In the genomic region with DNA sequence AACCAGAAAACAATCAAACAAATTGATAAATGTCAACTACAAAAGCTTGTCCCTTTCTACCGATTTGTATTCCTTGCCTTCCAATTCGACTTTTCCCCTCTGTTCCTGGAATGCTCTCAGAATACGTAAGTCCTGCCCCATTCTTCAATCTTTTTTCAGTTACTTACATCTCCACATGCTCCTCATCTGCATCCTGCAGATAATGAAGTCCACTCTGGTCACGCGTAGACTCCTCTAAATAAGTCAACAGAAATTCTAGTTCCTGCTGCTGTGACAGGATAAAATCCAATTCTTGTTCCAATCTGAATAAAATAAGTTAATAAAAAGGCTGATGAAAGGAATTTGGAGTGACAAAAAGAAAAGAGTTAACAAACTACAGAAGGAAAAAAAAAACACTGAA, we compare ENCODE assay signal across 1 cellular context.
TF ChIP-seq lines count a peak whose summit lies in the region.

No MANE protein-coding gene starts in this region.

TF ChIP-seq in K562, 482 proteins besides CTCF, POLR2A, EP300 and RAD21 (continued from another document and continues in another):
- TF ChIP-seq, protein P1, sequence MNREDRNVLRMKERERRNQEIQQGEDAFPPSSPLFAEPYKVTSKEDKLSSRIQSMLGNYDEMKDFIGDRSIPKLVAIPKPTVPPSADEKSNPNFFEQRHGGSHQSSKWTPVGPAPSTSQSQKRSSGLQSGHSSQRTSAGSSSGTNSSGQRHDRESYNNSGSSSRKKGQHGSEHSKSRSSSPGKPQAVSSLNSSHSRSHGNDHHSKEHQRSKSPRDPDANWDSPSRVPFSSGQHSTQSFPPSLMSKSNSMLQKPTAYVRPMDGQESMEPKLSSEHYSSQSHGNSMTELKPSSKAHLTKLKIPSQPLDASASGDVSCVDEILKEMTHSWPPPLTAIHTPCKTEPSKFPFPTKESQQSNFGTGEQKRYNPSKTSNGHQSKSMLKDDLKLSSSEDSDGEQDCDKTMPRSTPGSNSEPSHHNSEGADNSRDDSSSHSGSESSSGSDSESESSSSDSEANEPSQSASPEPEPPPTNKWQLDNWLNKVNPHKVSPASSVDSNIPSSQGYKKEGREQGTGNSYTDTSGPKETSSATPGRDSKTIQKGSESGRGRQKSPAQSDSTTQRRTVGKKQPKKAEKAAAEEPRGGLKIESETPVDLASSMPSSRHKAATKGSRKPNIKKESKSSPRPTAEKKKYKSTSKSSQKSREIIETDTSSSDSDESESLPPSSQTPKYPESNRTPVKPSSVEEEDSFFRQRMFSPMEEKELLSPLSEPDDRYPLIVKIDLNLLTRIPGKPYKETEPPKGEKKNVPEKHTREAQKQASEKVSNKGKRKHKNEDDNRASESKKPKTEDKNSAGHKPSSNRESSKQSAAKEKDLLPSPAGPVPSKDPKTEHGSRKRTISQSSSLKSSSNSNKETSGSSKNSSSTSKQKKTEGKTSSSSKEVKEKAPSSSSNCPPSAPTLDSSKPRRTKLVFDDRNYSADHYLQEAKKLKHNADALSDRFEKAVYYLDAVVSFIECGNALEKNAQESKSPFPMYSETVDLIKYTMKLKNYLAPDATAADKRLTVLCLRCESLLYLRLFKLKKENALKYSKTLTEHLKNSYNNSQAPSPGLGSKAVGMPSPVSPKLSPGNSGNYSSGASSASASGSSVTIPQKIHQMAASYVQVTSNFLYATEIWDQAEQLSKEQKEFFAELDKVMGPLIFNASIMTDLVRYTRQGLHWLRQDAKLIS (CRISPR knock-in tag; IDR thresholded peaks at IDR 0.05) = no peak
- TF ChIP-seq HOXB6 (CRISPR knock-in tag; IDR thresholded peaks at IDR 0.05; ENCODE audit: borderline replicate concordance) (no peak), DDX20 (tag; IDR thresholded peaks at IDR 0.05; ENCODE audit: low read depth) (no peak), ARNT (IDR thresholded peaks at IDR 0.05) (peak in 1 of 2 experiments; percentile 33; a peak in 1 of 4 replicates), CXXC5 (CRISPR knock-in tag; IDR thresholded peaks at IDR 0.05) (no peak), ETV6 (IDR thresholded peaks at IDR 0.05; ENCODE audit: borderline replicate concordance in 1 of 2, low read depth in 2 of 2, low read length in 1 of 2) (no peak), ETV6 (CRISPR knock-in tag; IDR thresholded peaks at IDR 0.05; ENCODE audit: borderline replicate concordance) (no peak), ZNF586 (CRISPR knock-in tag; conservative IDR thresholded peaks at IDR 0.05) (no peak), MYC (IDR thresholded peaks at IDR 0.05; ENCODE audit: low read depth, low read length) (peak; percentile 65; the same call in 1 of the 2 replicates), MYC (CRISPR knock-in tag; IDR thresholded peaks at IDR 0.05; ENCODE audit: borderline replicate concordance, low read depth) (no peak), ZNF766 (CRISPR knock-in tag; conservative IDR thresholded peaks at IDR 0.05) (no peak), SIN3B (IDR thresholded peaks at IDR 0.05; ENCODE audit: low read depth) (no peak), TCFL5 (CRISPR knock-in tag; conservative IDR thresholded peaks at IDR 0.05) (no peak), ZNF668 (CRISPR knock-in tag; IDR thresholded peaks at IDR 0.05) (no peak), RBFOX2 (IDR thresholded peaks at IDR 0.05; ENCODE audit: low read depth, low read length) (no peak), ZNF57 (CRISPR knock-in tag; IDR thresholded peaks at IDR 0.05) (no peak), ZNF583 (CRISPR knock-in tag; IDR thresholded peaks at IDR 0.05) (no peak), ZNF263 (CRISPR knock-in tag; IDR thresholded peaks at IDR 0.05; ENCODE audit: borderline replicate concordance) (no peak), ZNF444 (CRISPR knock-in tag; IDR thresholded peaks at IDR 0.05) (no peak), TSC22D4 (tag; IDR thresholded peaks at IDR 0.05) (no peak), STAT5A (IDR thresholded peaks at IDR 0.05; ENCODE audit: borderline replicate concordance, low read length) (peak; percentile 38; the same call in 1 of the 2 replicates), NFIC (IDR thresholded peaks at IDR 0.05) (peak; percentile 17; the same call in 1 of the 2 replicates), GATAD2B (IDR thresholded peaks at IDR 0.05; ENCODE audit: borderline replicate concordance) (no peak), JUNB (CRISPR knock-in tag; conservative IDR thresholded peaks at IDR 0.05) (no peak), CCNT2 (IDR thresholded peaks at IDR 0.05; ENCODE audit: borderline replicate concordance, extremely low read depth, insufficient read length, low read depth, low read length) (no peak), CAMTA2 (CRISPR knock-in tag; conservative IDR thresholded peaks at IDR 0.05) (no peak), XRCC4 (IDR thresholded peaks at IDR 0.05; ENCODE audit: extremely low read depth, insufficient read depth, insufficient read length) (no peak), PCBP1 (IDR thresholded peaks at IDR 0.05; ENCODE audit: low read depth, low read length, poor library complexity, severe bottlenecking) (no peak), KLF16 (IDR thresholded peaks at IDR 0.05) (peak; percentile 44; the same call in 1 of the 2 replicates), KAT7 (CRISPR knock-in tag; IDR thresholded peaks at IDR 0.05; ENCODE audit: borderline replicate concordance) (no peak), ZNF253 (CRISPR knock-in tag; conservative IDR thresholded peaks at IDR 0.05) (no peak), PRPF4 (IDR thresholded peaks at IDR 0.05; ENCODE audit: insufficient read depth, low read depth, low read length, poor library complexity, severe bottlenecking) (no peak), KDM1A (IDR thresholded peaks at IDR 0.05) (peak; percentile 62 to 71), CBX3 (IDR thresholded peaks at IDR 0.05; ENCODE audit: borderline replicate concordance in 1 of 2, low read length in 2 of 2) (peak in 1 of 2 experiments; percentile 46; a peak in 1 of 3 replicates), SMARCE1 (IDR thresholded peaks at IDR 0.05) (peak; percentile 63; the same call in 1 of the 2 replicates), PHF20 (IDR thresholded peaks at IDR 0.05; ENCODE audit: partially characterized antibody) (no peak), ZNF76 (CRISPR knock-in tag; IDR thresholded peaks at IDR 0.05; ENCODE audit: borderline replicate concordance) (no peak), MAFG (tag; conservative IDR thresholded peaks at IDR 0.05) (no peak), POLR2G (IDR thresholded peaks at IDR 0.05; ENCODE audit: low read depth, low read length) (no peak), NR3C1 (CRISPR knock-in tag; IDR thresholded peaks at IDR 0.05) (no peak)
- TF ChIP-seq, protein P2, sequence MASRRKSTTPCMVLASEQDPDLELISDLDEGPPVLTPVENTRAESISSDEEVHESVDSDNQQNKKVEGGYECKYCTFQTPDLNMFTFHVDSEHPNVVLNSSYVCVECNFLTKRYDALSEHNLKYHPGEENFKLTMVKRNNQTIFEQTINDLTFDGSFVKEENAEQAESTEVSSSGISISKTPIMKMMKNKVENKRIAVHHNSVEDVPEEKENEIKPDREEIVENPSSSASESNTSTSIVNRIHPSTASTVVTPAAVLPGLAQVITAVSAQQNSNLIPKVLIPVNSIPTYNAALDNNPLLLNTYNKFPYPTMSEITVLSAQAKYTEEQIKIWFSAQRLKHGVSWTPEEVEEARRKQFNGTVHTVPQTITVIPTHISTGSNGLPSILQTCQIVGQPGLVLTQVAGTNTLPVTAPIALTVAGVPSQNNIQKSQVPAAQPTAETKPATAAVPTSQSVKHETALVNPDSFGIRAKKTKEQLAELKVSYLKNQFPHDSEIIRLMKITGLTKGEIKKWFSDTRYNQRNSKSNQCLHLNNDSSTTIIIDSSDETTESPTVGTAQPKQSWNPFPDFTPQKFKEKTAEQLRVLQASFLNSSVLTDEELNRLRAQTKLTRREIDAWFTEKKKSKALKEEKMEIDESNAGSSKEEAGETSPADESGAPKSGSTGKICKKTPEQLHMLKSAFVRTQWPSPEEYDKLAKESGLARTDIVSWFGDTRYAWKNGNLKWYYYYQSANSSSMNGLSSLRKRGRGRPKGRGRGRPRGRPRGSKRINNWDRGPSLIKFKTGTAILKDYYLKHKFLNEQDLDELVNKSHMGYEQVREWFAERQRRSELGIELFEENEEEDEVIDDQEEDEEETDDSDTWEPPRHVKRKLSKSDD (conservative IDR thresholded peaks at IDR 0.05; ENCODE audit: low read length) = no peak
- TF ChIP-seq, protein P3, sequence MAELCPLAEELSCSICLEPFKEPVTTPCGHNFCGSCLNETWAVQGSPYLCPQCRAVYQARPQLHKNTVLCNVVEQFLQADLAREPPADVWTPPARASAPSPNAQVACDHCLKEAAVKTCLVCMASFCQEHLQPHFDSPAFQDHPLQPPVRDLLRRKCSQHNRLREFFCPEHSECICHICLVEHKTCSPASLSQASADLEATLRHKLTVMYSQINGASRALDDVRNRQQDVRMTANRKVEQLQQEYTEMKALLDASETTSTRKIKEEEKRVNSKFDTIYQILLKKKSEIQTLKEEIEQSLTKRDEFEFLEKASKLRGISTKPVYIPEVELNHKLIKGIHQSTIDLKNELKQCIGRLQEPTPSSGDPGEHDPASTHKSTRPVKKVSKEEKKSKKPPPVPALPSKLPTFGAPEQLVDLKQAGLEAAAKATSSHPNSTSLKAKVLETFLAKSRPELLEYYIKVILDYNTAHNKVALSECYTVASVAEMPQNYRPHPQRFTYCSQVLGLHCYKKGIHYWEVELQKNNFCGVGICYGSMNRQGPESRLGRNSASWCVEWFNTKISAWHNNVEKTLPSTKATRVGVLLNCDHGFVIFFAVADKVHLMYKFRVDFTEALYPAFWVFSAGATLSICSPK (IDR thresholded peaks at IDR 0.05; ENCODE audit: borderline replicate concordance) = no peak
- TF ChIP-seq, protein P4, sequence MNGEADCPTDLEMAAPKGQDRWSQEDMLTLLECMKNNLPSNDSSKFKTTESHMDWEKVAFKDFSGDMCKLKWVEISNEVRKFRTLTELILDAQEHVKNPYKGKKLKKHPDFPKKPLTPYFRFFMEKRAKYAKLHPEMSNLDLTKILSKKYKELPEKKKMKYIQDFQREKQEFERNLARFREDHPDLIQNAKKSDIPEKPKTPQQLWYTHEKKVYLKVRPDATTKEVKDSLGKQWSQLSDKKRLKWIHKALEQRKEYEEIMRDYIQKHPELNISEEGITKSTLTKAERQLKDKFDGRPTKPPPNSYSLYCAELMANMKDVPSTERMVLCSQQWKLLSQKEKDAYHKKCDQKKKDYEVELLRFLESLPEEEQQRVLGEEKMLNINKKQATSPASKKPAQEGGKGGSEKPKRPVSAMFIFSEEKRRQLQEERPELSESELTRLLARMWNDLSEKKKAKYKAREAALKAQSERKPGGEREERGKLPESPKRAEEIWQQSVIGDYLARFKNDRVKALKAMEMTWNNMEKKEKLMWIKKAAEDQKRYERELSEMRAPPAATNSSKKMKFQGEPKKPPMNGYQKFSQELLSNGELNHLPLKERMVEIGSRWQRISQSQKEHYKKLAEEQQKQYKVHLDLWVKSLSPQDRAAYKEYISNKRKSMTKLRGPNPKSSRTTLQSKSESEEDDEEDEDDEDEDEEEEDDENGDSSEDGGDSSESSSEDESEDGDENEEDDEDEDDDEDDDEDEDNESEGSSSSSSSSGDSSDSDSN (IDR thresholded peaks at IDR 0.05; ENCODE audit: borderline replicate concordance in 1 of 2, low read depth in 2 of 2, low read length in 2 of 2) = no peak
- TF ChIP-seq, protein P5, sequence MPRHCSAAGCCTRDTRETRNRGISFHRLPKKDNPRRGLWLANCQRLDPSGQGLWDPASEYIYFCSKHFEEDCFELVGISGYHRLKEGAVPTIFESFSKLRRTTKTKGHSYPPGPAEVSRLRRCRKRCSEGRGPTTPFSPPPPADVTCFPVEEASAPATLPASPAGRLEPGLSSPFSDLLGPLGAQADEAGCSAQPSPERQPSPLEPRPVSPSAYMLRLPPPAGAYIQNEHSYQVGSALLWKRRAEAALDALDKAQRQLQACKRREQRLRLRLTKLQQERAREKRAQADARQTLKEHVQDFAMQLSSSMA (CRISPR knock-in tag; IDR thresholded peaks at IDR 0.05) = no peak
- TF ChIP-seq, protein P6, sequence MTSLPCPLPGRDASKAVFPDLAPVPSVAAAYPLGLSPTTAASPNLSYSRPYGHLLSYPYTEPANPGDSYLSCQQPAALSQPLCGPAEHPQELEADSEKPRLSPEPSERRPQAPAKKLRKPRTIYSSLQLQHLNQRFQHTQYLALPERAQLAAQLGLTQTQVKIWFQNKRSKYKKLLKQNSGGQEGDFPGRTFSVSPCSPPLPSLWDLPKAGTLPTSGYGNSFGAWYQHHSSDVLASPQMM (CRISPR knock-in tag; IDR thresholded peaks at IDR 0.05) = no peak
- TF ChIP-seq, protein P7, sequence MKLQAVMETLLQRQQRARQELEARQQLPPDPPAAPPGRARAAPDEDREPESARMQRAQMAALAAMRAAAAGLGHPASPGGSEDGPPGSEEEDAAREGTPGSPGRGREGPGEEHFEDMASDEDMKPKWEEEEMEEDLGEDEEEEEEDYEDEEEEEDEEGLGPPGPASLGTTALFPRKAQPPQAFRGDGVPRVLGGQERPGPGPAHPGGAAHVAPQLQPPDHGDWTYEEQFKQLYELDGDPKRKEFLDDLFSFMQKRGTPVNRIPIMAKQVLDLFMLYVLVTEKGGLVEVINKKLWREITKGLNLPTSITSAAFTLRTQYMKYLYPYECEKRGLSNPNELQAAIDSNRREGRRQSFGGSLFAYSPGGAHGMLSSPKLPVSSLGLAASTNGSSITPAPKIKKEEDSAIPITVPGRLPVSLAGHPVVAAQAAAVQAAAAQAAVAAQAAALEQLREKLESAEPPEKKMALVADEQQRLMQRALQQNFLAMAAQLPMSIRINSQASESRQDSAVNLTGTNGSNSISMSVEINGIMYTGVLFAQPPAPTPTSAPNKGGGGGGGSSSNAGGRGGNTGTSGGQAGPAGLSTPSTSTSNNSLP (IDR thresholded peaks at IDR 0.05; ENCODE audit: borderline replicate concordance, low read depth, low read length) = 0 out of 2 replicates have a peak, but pooled peaks have one; percentile 8
- TF ChIP-seq, protein P8, sequence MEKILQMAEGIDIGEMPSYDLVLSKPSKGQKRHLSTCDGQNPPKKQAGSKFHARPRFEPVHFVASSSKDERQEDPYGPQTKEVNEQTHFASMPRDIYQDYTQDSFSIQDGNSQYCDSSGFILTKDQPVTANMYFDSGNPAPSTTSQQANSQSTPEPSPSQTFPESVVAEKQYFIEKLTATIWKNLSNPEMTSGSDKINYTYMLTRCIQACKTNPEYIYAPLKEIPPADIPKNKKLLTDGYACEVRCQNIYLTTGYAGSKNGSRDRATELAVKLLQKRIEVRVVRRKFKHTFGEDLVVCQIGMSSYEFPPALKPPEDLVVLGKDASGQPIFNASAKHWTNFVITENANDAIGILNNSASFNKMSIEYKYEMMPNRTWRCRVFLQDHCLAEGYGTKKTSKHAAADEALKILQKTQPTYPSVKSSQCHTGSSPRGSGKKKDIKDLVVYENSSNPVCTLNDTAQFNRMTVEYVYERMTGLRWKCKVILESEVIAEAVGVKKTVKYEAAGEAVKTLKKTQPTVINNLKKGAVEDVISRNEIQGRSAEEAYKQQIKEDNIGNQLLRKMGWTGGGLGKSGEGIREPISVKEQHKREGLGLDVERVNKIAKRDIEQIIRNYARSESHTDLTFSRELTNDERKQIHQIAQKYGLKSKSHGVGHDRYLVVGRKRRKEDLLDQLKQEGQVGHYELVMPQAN (IDR thresholded peaks at IDR 0.05; ENCODE audit: borderline replicate concordance) = no peak
